1 cellular context compared by ENCODE assay signal in genomic region chr16:57513371-57514102, GRCh38.
TF ChIP-seq lines count a peak whose summit lies in the region.

No MANE protein-coding gene starts in this region.

TF ChIP-seq in K562, 482 proteins besides CTCF, POLR2A, EP300 and RAD21:
- TF ChIP-seq, protein P1, sequence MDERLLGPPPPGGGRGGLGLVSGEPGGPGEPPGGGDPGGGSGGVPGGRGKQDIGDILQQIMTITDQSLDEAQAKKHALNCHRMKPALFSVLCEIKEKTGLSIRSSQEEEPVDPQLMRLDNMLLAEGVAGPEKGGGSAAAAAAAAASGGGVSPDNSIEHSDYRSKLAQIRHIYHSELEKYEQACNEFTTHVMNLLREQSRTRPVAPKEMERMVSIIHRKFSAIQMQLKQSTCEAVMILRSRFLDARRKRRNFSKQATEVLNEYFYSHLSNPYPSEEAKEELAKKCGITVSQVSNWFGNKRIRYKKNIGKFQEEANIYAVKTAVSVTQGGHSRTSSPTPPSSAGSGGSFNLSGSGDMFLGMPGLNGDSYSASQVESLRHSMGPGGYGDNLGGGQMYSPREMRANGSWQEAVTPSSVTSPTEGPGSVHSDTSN (CRISPR knock-in tag; IDR thresholded peaks at IDR 0.05; ENCODE audit: low read depth), result no peak
- TF ChIP-seq, protein P1 (tag; conservative IDR thresholded peaks at IDR 0.05; ENCODE audit: low read depth), result 0 out of 2 replicates have a peak, but pooled peaks have one; percentile 32
- TF ChIP-seq SLC30A9 (CRISPR knock-in tag; IDR thresholded peaks at IDR 0.05), result no peak
